Comparison of ENCODE assay signal across 1 cellular context in genomic region chr7:156827587-156828203, GRCh38.
TF ChIP-seq lines count a peak whose summit lies in the region.

No MANE protein-coding gene starts in this region.

TF ChIP-seq in HCT116, 20 proteins besides CTCF, POLR2A, EP300 and RAD21 (continued from another document):
- TF ChIP-seq, protein P1, sequence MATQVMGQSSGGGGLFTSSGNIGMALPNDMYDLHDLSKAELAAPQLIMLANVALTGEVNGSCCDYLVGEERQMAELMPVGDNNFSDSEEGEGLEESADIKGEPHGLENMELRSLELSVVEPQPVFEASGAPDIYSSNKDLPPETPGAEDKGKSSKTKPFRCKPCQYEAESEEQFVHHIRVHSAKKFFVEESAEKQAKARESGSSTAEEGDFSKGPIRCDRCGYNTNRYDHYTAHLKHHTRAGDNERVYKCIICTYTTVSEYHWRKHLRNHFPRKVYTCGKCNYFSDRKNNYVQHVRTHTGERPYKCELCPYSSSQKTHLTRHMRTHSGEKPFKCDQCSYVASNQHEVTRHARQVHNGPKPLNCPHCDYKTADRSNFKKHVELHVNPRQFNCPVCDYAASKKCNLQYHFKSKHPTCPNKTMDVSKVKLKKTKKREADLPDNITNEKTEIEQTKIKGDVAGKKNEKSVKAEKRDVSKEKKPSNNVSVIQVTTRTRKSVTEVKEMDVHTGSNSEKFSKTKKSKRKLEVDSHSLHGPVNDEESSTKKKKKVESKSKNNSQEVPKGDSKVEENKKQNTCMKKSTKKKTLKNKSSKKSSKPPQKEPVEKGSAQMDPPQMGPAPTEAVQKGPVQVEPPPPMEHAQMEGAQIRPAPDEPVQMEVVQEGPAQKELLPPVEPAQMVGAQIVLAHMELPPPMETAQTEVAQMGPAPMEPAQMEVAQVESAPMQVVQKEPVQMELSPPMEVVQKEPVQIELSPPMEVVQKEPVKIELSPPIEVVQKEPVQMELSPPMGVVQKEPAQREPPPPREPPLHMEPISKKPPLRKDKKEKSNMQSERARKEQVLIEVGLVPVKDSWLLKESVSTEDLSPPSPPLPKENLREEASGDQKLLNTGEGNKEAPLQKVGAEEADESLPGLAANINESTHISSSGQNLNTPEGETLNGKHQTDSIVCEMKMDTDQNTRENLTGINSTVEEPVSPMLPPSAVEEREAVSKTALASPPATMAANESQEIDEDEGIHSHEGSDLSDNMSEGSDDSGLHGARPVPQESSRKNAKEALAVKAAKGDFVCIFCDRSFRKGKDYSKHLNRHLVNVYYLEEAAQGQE (IDR thresholded peaks at IDR 0.05; ENCODE audit: low read depth), result no peak
- TF ChIP-seq YY1 (IDR thresholded peaks at IDR 0.05; ENCODE audit: extremely low read depth, insufficient replicate concordance, low read depth, low read length), result no peak
- TF ChIP-seq SP1 (IDR thresholded peaks at IDR 0.05; ENCODE audit: low read depth), result no peak
- no peak for TF ChIP-seq SRF (IDR thresholded peaks at IDR 0.05; ENCODE audit: low read depth)
- TF ChIP-seq ZFX (IDR thresholded peaks at IDR 0.05), result no peak
- TF ChIP-seq CBX3 (IDR thresholded peaks at IDR 0.05; ENCODE audit: low read depth), result no peak
- TF ChIP-seq, protein P2, sequence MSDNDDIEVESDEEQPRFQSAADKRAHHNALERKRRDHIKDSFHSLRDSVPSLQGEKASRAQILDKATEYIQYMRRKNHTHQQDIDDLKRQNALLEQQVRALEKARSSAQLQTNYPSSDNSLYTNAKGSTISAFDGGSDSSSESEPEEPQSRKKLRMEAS (IDR thresholded peaks at IDR 0.05), result no peak
